In the genomic region with DNA sequence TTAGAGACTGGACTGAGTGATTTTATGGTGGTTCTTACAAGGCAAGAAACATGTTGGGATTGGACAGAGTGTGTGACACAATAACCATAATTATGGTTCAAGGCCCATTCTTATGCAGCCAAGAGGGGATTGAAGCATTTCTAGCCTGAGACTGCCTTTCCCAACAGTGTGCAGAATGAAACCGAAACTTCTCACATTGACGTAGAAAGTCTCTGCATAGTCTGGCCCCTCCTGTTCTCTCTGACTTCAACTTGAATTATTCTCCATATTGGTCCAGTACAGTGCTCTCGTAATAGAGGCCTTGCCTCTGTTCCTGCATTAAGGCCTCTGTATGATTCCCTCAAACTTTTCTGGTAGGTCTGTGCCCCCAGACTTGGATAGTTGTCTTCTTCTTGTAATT, we compare ENCODE assay signal across 11 cellular contexts.
DNase-seq lines count a peak whose midpoint lies in the region; ATAC-seq and TF ChIP-seq lines count a peak whose summit lies in the region.
"Had no signal": no experiment of that assay in that cellular context is flagged by ENCODE, and none has a peak within 500 bp of the region (broad histone marks: within the 10 kb centered on the region; RNA-seq: fewer than 3 reads in every experiment).

No MANE protein-coding gene starts in this region.

- no peak overlapping the region for H3K9ac ChIP-seq in fibroblast of lung (ENCODE audit: insufficient read depth, low read length)

- peak overlapping the region; percentile 36 for H2AFZ ChIP-seq in fibroblast of lung (ENCODE audit: low read length)

- peaks cover 8% of the 10 kb centered on the region for H3K27me3 Mint-ChIP-seq in T-helper 2 cell treated with Interferon-gamma antibody and Interleukin-4, amounts not matched to agents 5 μg/mL and 100 μg/mL, for 36 hours (ENCODE audit: low read depth)

- ATAC-seq in GM18499 (IDR thresholded peaks at IDR 0.05; ENCODE audit: insufficient read depth, unreplicated experiment): peak; percentile 83
- peak; percentile 91 for ATAC-seq in GM21381 (IDR thresholded peaks at IDR 0.05; ENCODE audit: unreplicated experiment)
- ATAC-seq in HG03139 (IDR thresholded peaks at IDR 0.05; ENCODE audit: unreplicated experiment): peak; percentile 90

- H3K4me3 Mint-ChIP-seq in T-helper 2 cell treated with Interferon-gamma antibody and Interleukin-4, amounts not matched to agents 5 μg/mL and 100 μg/mL, for 36 hours: no peak overlapping the region

- H3K4me1 ChIP-seq in fibroblast of lung (ENCODE audit: control insufficient read depth, extremely low read depth, insufficient read depth, low read length): peaks cover 3% of the 10 kb centered on the region

- H3K36me3 ChIP-seq in fibroblast of lung (ENCODE audit: control insufficient read depth, insufficient read depth, low read length): no peaks in the 10 kb centered on the region

- H3K27ac Mint-ChIP-seq in T-helper 2 cell treated with Interferon-gamma antibody and Interleukin-4, amounts not matched to agents 5 μg/mL and 100 μg/mL, for 36 hours: no peak overlapping the region

- H3K4me2 ChIP-seq in fibroblast of lung (ENCODE audit: extremely low read depth, insufficient read depth, low read length): no peak overlapping the region

- no peaks in the 10 kb centered on the region for H3K9me3 Mint-ChIP-seq in T-helper 2 cell treated with Interferon-gamma antibody and Interleukin-4, amounts not matched to agents 5 μg/mL and 100 μg/mL, for 36 hours

- H3K4me1 Mint-ChIP-seq in T-helper 2 cell treated with Interferon-gamma antibody and Interleukin-4, amounts not matched to agents 5 μg/mL and 100 μg/mL, for 36 hours (ENCODE audit: low read depth): no peaks in the 10 kb centered on the region

- peak overlapping the region; percentile 18 for H3K27ac ChIP-seq in fibroblast of lung (ENCODE audit: insufficient read depth, low read length)

- TF ChIP-seq CTCF in fibroblast of lung (conservative IDR thresholded peaks at IDR 0.05 in 1 of 2, IDR thresholded peaks at IDR 0.05 in 1 of 2; ENCODE audit: low read depth in 1 of 2, low read length in 2 of 2): no peak

- H3K9me3 ChIP-seq in fibroblast of lung (ENCODE audit: control insufficient read depth, insufficient read depth, low read depth, low read length): no peaks in the 10 kb centered on the region

- H3K36me3 Mint-ChIP-seq in T-helper 2 cell treated with Interferon-gamma antibody and Interleukin-4, amounts not matched to agents 5 μg/mL and 100 μg/mL, for 36 hours (ENCODE audit: low read depth): no peaks in the 10 kb centered on the region

- H4K20me1 ChIP-seq in fibroblast of lung (ENCODE audit: control insufficient read depth, extremely low read depth, insufficient read depth, low read length): no peaks in the 10 kb centered on the region

- H3K27me3 ChIP-seq in fibroblast of lung (ENCODE audit: control insufficient read depth, insufficient read depth, low read length): no peaks in the 10 kb centered on the region

- no peak overlapping the region for H3K4me3 ChIP-seq in fibroblast of lung (replicated peaks in 1 of 4; ENCODE audit: control extremely low read depth in 1 of 4, insufficient read depth in 1 of 4, low read depth in 3 of 4, low read length in 4 of 4)

- H3K79me2 ChIP-seq in fibroblast of lung (ENCODE audit: control insufficient read depth, insufficient read depth, low read length): no peaks in the 10 kb centered on the region

- DNase-seq in fibroblast of lung (ENCODE audit: low read depth in 2 of 2) (no peak), activated gamma-delta T cell treated with Interleukin-2 at 50 U/mL for 16 hours (no peak), NCI-H2196 (lab: John Stamatoyannopoulos, UW; ENCODE audit: unreplicated experiment) (no peak), activated gamma-delta T cell (lab: John Stamatoyannopoulos, UW) (no peak)
- DNase-seq in T-helper 2 cell treated with Interferon-gamma antibody and Interleukin-4, amounts not matched to agents 5 μg/mL and 100 μg/mL, for 36 hours (ENCODE audit: low spot score): no peak
- DNase-seq: DMS 273 treated with DMSO at 0.1 percent for 48 hours, glutamatergic neuron, SHP77 treated with DMSO at 0.1 percent for 48 hours had no signal
